In the genomic region with DNA sequence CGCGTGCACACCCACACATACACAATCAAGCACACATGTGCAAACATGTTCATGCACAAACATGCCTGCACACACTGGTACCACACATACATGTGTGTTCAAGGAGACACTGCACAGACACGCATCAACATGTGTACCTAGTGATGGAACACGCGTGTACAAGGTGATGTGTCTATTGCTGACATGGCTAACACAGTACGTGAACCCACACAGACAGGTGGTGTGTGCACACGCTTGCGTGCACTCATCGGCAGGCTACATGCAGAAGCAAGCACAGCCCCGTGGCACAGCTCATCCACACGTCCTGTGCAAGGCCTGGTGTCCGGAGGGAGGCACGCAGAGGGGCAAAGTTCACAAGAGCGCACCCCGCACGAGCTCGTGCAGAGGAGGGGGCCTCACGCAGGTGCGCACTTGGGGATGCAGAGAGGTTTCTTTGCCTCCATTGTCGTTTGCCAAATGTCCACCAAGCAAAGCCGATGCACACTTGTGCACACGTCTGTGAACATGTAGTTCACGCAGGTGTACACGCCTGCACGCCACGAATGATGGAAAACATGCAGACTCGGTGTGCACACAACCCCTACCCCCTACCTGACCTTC, we compare ENCODE assay signal across 8 cellular contexts. TPM values are rescaled to one million over a fixed set of nuclear protein-coding genes. Genes with fewer than 3 reads are reported as not detected.
DNase-seq lines count a peak whose midpoint lies in the region; ATAC-seq and TF ChIP-seq lines count a peak whose summit lies in the region.

No MANE protein-coding gene starts in this region.

- ATAC-seq in Right ventricle myocardium superior (ENCODE audit: poor library complexity): no peak
- ATAC-seq in body of pancreas: no peak
- ATAC-seq in HG03097 (IDR thresholded peaks at IDR 0.05; ENCODE audit: low FRiP score, unreplicated experiment): no peak

- H3K36me3 ChIP-seq in right atrium auricular region (peaks cover 10% of the 10 kb centered on the region), body of pancreas (replicated peaks in 1 of 2; ENCODE audit: insufficient read depth in 1 of 2, low read depth in 2 of 2) (peaks cover 0 to 5% of the 10 kb centered on the region in 2 donors), mesodermal cell (ENCODE audit: control insufficient read depth, insufficient read depth, low read length) (peaks cover 12% of the 10 kb centered on the region)

- intact Hi-C loops in Right ventricle myocardium superior (cut with DNase I): no loop called here
- intact Hi-C loops in body of pancreas (cut with DNase I): no loop called here

- H3K27me3 ChIP-seq in right atrium auricular region (no peaks in the 10 kb centered on the region), body of pancreas (no peaks in the 10 kb centered on the region)

- H3K4me3 ChIP-seq in right atrium auricular region (peak overlapping the region; percentile 67 to 90), body of pancreas (peak overlapping the region; percentile 9 to 26), mesodermal cell (ENCODE audit: extremely low read depth, insufficient read depth, low read length, poor library complexity, severe bottlenecking) (peak overlapping the region; percentile 79)

- H3K9me3 ChIP-seq in right atrium auricular region: no peaks in the 10 kb centered on the region
- no peaks in the 10 kb centered on the region for H3K9me3 ChIP-seq in body of pancreas
- no peaks in the 10 kb centered on the region for H3K9me3 ChIP-seq in mesodermal cell (ENCODE audit: control insufficient read depth, low read length)

- TF ChIP-seq CTCF in right atrium auricular region (IDR thresholded peaks at IDR 0.05): no peak
- TF ChIP-seq CTCF in body of pancreas (IDR thresholded peaks at IDR 0.05): no peak

- TF ChIP-seq POLR2A in body of pancreas (IDR thresholded peaks at IDR 0.05): no peak

- H3K27ac ChIP-seq in right atrium auricular region (peak overlapping the region; percentile 95), body of pancreas (peak overlapping the region in 2 of 4 donors; percentile 52 to 97), mesodermal cell (ENCODE audit: low read depth, low read length, severe bottlenecking) (no peak overlapping the region)

- DNase-seq in right atrium auricular region (ENCODE audit: low spot score) (no peak), Right ventricle myocardium superior (no peak), body of pancreas (no peak), COLO829 (ENCODE audit: low spot score) (no peak), SKM-1 treated with dmso at 0.1 percent for 144 hours (lab: John Stamatoyannopoulos, UW; ENCODE audit: unreplicated experiment) (no peak)
- no peak for DNase-seq in activated CD4-positive, alpha-beta T cell treated with anti-CD3 and anti-CD28 coated beads, Interleukin-2, amount 50 U/mL, for 48 hours

- H3K4me1 ChIP-seq in right atrium auricular region (peaks cover 0 to 51% of the 10 kb centered on the region in 2 donors), body of pancreas (peaks cover 51% of the 10 kb centered on the region), mesodermal cell (ENCODE audit: control insufficient read depth, insufficient read depth, low read length, poor library complexity, severe bottlenecking) (peaks cover 33% of the 10 kb centered on the region)

- WGBS in body of pancreas, 2 donors: 18 to 27% methylated on average over 20 to 27 of the region's 27 CpGs
- WGBS in mesodermal cell (ENCODE audit: insufficient coverage in 2 of 2), 2 experiments: 73 to 75% methylated on average over 25 to 27 of the region's 27 CpGs

RNA-seq across cellular contexts. Expression of gene ACAP3, which starts 1.0 kb away (rescaled TPM):
- 10 to 100 TPM; 19.5 to 20.4 TPM for total RNA-seq in right atrium auricular region
- 56.3 TPM for total RNA-seq in Right ventricle myocardium superior
- total RNA-seq in body of pancreas: 10 to 100 TPM; 37.9 to 53.7 TPM
- polyA plus RNA-seq in mesodermal cell (2013, experiment 1 of 2): 39.6 TPM
- 31.9 TPM for polyA plus RNA-seq in mesodermal cell (2013, experiment 2 of 2)

RNA-seq across cellular contexts. Expression of gene PUSL1, which starts 1.6 kb away (rescaled TPM):
- total RNA-seq in right atrium auricular region (10 to 100 TPM; 14.5 to 24.8 TPM), Right ventricle myocardium superior (10.6 TPM), body of pancreas (10 to 100 TPM; 20.2 to 20.8 TPM)
- 16.9 TPM for polyA plus RNA-seq in mesodermal cell (2013, experiment 1 of 2)
- polyA plus RNA-seq in mesodermal cell (2013, experiment 2 of 2): 15.2 TPM

RNA-seq across cellular contexts. Expression of gene INTS11, which starts 17.7 kb away (rescaled TPM):
- total RNA-seq in right atrium auricular region (10 to 100 TPM; 59.6 to 65.2 TPM), Right ventricle myocardium superior (70.9 TPM), body of pancreas (100 to 1,000 TPM in 1 of 2 donors, 10 to 100 TPM in 1; 89.0 to 189 TPM)
- polyA plus RNA-seq in mesodermal cell (2013, experiment 1 of 2): 73.6 TPM
- 63.0 TPM for polyA plus RNA-seq in mesodermal cell (2013, experiment 2 of 2)

RNA-seq across cellular contexts. Expression of gene CPTP, which starts 17.8 kb away (rescaled TPM):
- total RNA-seq in right atrium auricular region (10 to 100 TPM; 35.6 to 64.1 TPM), Right ventricle myocardium superior (113 TPM), body of pancreas (10 to 100 TPM; 15.6 to 33.0 TPM)
- 15.0 TPM for polyA plus RNA-seq in mesodermal cell (2013, experiment 1 of 2)
- polyA plus RNA-seq in mesodermal cell (2013, experiment 2 of 2): 11.1 TPM

RNA-seq across cellular contexts. Expression of gene TAS1R3, which starts 24.3 kb away (rescaled TPM):
- total RNA-seq in right atrium auricular region: under 1 TPM; 0.30 to 0.35 TPM
- total RNA-seq in Right ventricle myocardium superior: 0.40 TPM
- under 1 TPM in 1 of 2 donors, not detected in 1; 0.26 TPM for total RNA-seq in body of pancreas
- polyA plus RNA-seq in mesodermal cell (2013, experiment 1 of 2): 0.11 TPM
- 0.10 TPM for polyA plus RNA-seq in mesodermal cell (2013, experiment 2 of 2)

Comparison
In these comparisons a context has a peak if more than half of its experiments do, and no peak if none do; other contexts are left out.
1. H3K4me3 ChIP-seq: peak in every context shown above with its lines; median percentile 79 in mesodermal cell; 78 in right atrium auricular region; 18 in body of pancreas.